Comparison of ENCODE assay signal across 22 cellular contexts in the genomic region with DNA sequence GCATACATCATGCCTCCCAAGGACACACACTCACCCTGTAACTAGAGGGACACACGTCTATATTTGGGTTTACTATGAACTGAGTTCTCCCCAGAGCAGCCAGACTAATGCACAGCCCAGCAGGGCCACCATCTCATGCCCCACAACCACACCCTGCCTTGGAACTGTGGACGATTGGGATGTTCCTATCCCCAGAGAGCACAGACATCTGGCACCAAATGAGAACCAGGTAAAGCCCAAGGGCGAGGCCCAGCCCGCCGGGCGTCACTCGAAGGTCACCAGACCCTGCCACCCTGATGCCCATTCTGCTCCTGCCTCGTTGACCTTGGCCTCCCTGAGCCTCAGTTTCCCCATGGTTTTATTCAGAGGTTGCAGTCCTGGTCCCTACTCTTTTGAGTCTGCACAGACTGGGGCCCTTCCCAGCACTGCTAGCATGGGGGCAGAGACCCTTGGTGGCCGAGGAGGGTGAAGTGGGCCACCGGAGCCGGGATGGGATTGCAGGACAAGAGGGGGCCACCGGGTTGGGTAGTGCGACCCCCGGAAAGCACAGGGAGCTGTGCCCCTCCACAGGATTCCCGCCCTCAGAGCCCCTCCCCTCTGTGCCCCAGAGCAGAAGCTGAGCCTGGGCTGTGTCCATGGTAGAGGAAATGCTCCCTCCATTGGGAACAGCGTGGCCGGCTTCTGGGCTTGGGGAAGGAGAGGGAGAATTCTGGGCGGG. TPM values are rescaled to one million over a fixed set of nuclear protein-coding genes. Genes with fewer than 3 reads are reported as not detected.
DNase-seq lines count a peak whose midpoint lies in the region; ATAC-seq, FAIRE-seq and TF ChIP-seq lines count a peak whose summit lies in the region.
"Had no signal": no experiment of that assay in that cellular context is flagged by ENCODE, and none has a peak within 500 bp of the region (broad histone marks: within the 10 kb centered on the region; RNA-seq: fewer than 3 reads in every experiment).

No MANE protein-coding gene starts in this region.

- 77% methylated on average over 9 of the region's 18 CpGs for WGBS in right lobe of liver (ENCODE audit: insufficient coverage, low coverage, low lambda C conversion rate, missing lambda C conversion rate)
- WGBS in HepG2 (ENCODE audit: low lambda C conversion rate) = 13% methylated on average over 6 of the region's 18 CpGs

- TF ChIP-seq CTCF in right lobe of liver (IDR thresholded peaks at IDR 0.05) (no peak), HepG2 (CRISPR knock-in tag; IDR thresholded peaks at IDR 0.05) (no peak), SU-DHL-6 (IDR thresholded peaks at IDR 0.05; ENCODE audit: insufficient read depth, low read length, poor library complexity, severe bottlenecking) (no peak)

- H3K4me1 ChIP-seq in right lobe of liver (no peaks in the 10 kb centered on the region), HepG2 (ENCODE audit: insufficient read depth, low read length) (peaks cover 14% of the 10 kb centered on the region)

- no peak for TF ChIP-seq POLR2A in right lobe of liver (IDR thresholded peaks at IDR 0.05)
- no peak for TF ChIP-seq POLR2A in HepG2 (IDR thresholded peaks at IDR 0.05; ENCODE audit: insufficient read depth in 1 of 2, low read depth in 2 of 2, low read length in 2 of 2)

- H3K27me3 ChIP-seq in right lobe of liver (no peaks in the 10 kb centered on the region), HepG2 (ENCODE audit: control insufficient read depth in 1 of 2, insufficient read depth in 2 of 2, low read length in 2 of 2) (peaks cover 1 to 32% of the 10 kb centered on the region in 2 experiments; a peak in 3 of 5 replicates), SU-DHL-6 (ENCODE audit: low read length) (no peaks in the 10 kb centered on the region)

- no peak overlapping the region for H3K4me2 ChIP-seq in HepG2 (ENCODE audit: low read depth, low read length)
- H3K4me2 ChIP-seq in SU-DHL-6 (ENCODE audit: low read depth, low read length, poor library complexity, severe bottlenecking) = peak overlapping the region; percentile 58

- H3K27ac ChIP-seq in right lobe of liver (no peak overlapping the region), HepG2 (ENCODE audit: extremely low read length, insufficient read depth, low read length) (no peak overlapping the region), SU-DHL-6 (ENCODE audit: low read depth, low read length) (peak overlapping the region; percentile 98)

- H3K79me2 ChIP-seq in HepG2 (ENCODE audit: insufficient read depth, low read length) = no peaks in the 10 kb centered on the region
- H3K79me2 ChIP-seq in SU-DHL-6 (ENCODE audit: insufficient read depth, low read length) = peaks cover 17% of the 10 kb centered on the region; the same call in 1 of the 2 replicates

- ATAC-seq in right lobe of liver (no peak), HepG2 (no peak), left lobe of liver (no peak), HG02610 (IDR thresholded peaks at IDR 0.05; ENCODE audit: unreplicated experiment) (no peak)
- ATAC-seq: activated CD4-positive, alpha-beta T cell treated with anti-CD3 and anti-CD28 coated beads for 36 hours; Right ventricle myocardium inferior had no signal

- H3K9ac ChIP-seq in HepG2 (ENCODE audit: insufficient read depth, low read depth, low read length) (no peak overlapping the region), SU-DHL-6 (ENCODE audit: low read length) (peak overlapping the region; percentile 82)

- DNase-seq in right lobe of liver = peak in 2 of 3 donors; percentile 35
- no peak for DNase-seq in HepG2 (ENCODE audit: low spot score)
- DNase-seq in left lobe of liver (ENCODE audit: low spot score) = peak; percentile 33
- no peak for DNase-seq in NCI-H82 (lab: John Stamatoyannopoulos, UW)
- DNase-seq in stimulated activated naive CD4-positive, alpha-beta T cell treated with Interleukin-2 at 50 U/mL for 16 hours (lab: John Stamatoyannopoulos, UW) = no peak
- no peak for DNase-seq in COR-L47 (lab: John Stamatoyannopoulos, UW)
- DNase-seq: activated CD4-positive, alpha-beta T cell treated with anti-CD3 and anti-CD28 coated beads for 36 hours; amniotic stem cell; erythroblast; HCEC 1CT; hippocampal formation; left cardiac atrium; NCI-H1048; NCI-H2107; NCI-H748 treated with DMSO at 0.1 percent for 48 hours; T-helper 2 cell had no signal

- CTCF ChIA-PET in HepG2 (lab: Yijun Ruan, JAX; ENCODE audit: low intra/inter-chr PET ratio, low total read pairs) = no interaction called here

- no peaks in the 10 kb centered on the region for H3K9me2 ChIP-seq in SU-DHL-6 (replicated peaks; ENCODE audit: insufficient read depth, low read length)

- H2AFZ ChIP-seq in HepG2 (ENCODE audit: low read length) = no peak overlapping the region
- H2AFZ ChIP-seq in SU-DHL-6 (ENCODE audit: low read depth, low read length, severe bottlenecking) = no peak overlapping the region

- TF ChIP-seq EP300 in HepG2 (IDR thresholded peaks at IDR 0.05; ENCODE audit: low read depth in 2 of 2, low read length in 2 of 2) (no peak), HepG2 (CRISPR knock-in tag; IDR thresholded peaks at IDR 0.05; ENCODE audit: borderline replicate concordance) (no peak)

- FAIRE-seq in HepG2 (lab: Jason Lieb, UNC) = no peak

- H3K9me3 ChIP-seq in right lobe of liver = no peaks in the 10 kb centered on the region
- no peaks in the 10 kb centered on the region for H3K9me3 ChIP-seq in HepG2 (ENCODE audit: low read length)
- H3K9me3 ChIP-seq in SU-DHL-6 (ENCODE audit: insufficient read depth, low read length) = no peaks in the 10 kb centered on the region

- no peaks in the 10 kb centered on the region for H4K20me1 ChIP-seq in HepG2 (ENCODE audit: insufficient read depth, low read length)
- H4K20me1 ChIP-seq in SU-DHL-6 (ENCODE audit: low read depth, low read length) = no peaks in the 10 kb centered on the region

- BruUV-seq in HepG2 (replicated peaks; lab: Mats Ljungman, UMichigan) = no TSS peak

- H3K36me3 ChIP-seq in right lobe of liver = no peaks in the 10 kb centered on the region
- no peaks in the 10 kb centered on the region for H3K36me3 ChIP-seq in HepG2 (replicated peaks in 1 of 2; ENCODE audit: control insufficient read depth in 1 of 2, insufficient read depth in 2 of 2, low read length in 2 of 2)
- H3K36me3 ChIP-seq in SU-DHL-6 (ENCODE audit: low read length) = no peaks in the 10 kb centered on the region

- H3K4me3 ChIP-seq in right lobe of liver (no peak overlapping the region), HepG2 (replicated peaks in 1 of 3; ENCODE audit: insufficient read depth in 1 of 3, low read depth in 2 of 3, low read length in 3 of 3) (no peak overlapping the region), SU-DHL-6 (ENCODE audit: insufficient read depth, low read length, poor library complexity, severe bottlenecking) (peak overlapping the region; percentile 14)

- POLR2A ChIA-PET in HepG2 (lab: Yijun Ruan, JAX) = no interaction called here

- in situ Hi-C loops in HepG2 (cut with HindIII; ENCODE audit: extremely low pct_ligation_motif_present, low pct_unique_long_range_greater_than_20kb) = no loop called here

- intact Hi-C loops in right lobe of liver (cut with DNase I) (no loop called here), HepG2 (cut with micrococcal nuclease; ENCODE audit: unreplicated experiment) (no loop called here)

- no peak for TF ChIP-seq RAD21 in HepG2 (CRISPR knock-in tag; IDR thresholded peaks at IDR 0.05)

- peaks cover 63% of the 10 kb centered on the region for H3F3A ChIP-seq in SU-DHL-6 (ENCODE audit: insufficient read depth)

TF ChIP-seq in HepG2, 621 proteins besides CTCF, POLR2A, EP300 and RAD21 (continues in another document):
- TF ChIP-seq, protein P1, sequence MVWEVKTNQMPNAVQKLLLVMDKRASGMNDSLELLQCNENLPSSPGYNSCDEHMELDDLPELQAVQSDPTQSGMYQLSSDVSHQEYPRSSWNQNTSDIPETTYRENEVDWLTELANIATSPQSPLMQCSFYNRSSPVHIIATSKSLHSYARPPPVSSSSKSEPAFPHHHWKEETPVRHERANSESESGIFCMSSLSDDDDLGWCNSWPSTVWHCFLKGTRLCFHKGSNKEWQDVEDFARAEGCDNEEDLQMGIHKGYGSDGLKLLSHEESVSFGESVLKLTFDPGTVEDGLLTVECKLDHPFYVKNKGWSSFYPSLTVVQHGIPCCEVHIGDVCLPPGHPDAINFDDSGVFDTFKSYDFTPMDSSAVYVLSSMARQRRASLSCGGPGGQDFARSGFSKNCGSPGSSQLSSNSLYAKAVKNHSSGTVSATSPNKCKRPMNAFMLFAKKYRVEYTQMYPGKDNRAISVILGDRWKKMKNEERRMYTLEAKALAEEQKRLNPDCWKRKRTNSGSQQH (CRISPR knock-in tag; IDR thresholded peaks at IDR 0.05; ENCODE audit: low read depth) = no peak
- no peak for TF ChIP-seq ZNF296 (CRISPR knock-in tag; conservative IDR thresholded peaks at IDR 0.05)

RNA-seq across cellular contexts. Expression of a gene that starts 56.8 kb away (rescaled TPM):
- total RNA-seq in right lobe of liver = 1 to 10 TPM; 1.6 to 4.1 (median 3.1) TPM
- not detected in 2 replicates for total RNA-seq in HepG2 (2016; rRNA removed; fragmentation: Illumina TruSeq; extraction: Trizol)
- not detected in 2 replicates for total RNA-seq in HepG2 (2016; cell fraction: cytosol; rRNA removed; fragmentation: Illumina TruSeq; extraction: Trizol; ENCODE audit: low read depth)
- not detected in 2 replicates for total RNA-seq in HepG2 (2016; cell fraction: insoluble cytoplasmic fraction; rRNA removed; fragmentation: Illumina TruSeq; extraction: Trizol)
- total RNA-seq in HepG2 (2016; cell fraction: membrane; rRNA removed; fragmentation: Illumina TruSeq; extraction: Trizol) = not detected in 2 replicates
- not detected in 2 replicates for total RNA-seq in HepG2 (2016; cell fraction: nucleus; rRNA removed; fragmentation: Illumina TruSeq; extraction: Trizol)
- not detected in 2 replicates for polyA plus RNA-seq in HepG2 (2011; rRNA removed)
- not detected in 2 replicates for polyA plus RNA-seq in HepG2 (2011; cell fraction: cytosol; rRNA removed)
- not detected in 2 replicates for polyA plus RNA-seq in HepG2 (2011; cell fraction: nucleus; rRNA removed)
- not detected in 2 replicates for polyA plus RNA-seq in HepG2 (2012)
- polyA plus RNA-seq in HepG2 (2016; cell fraction: cytosol; fragmentation: Illumina TruSeq; extraction: Trizol; ENCODE audit: low read depth) = not detected in 2 replicates
- not detected in 2 replicates for polyA plus RNA-seq in HepG2 (2016; cell fraction: insoluble cytoplasmic fraction; fragmentation: Illumina TruSeq; extraction: Trizol; ENCODE audit: low read depth)
- polyA plus RNA-seq in HepG2 (2016; cell fraction: membrane; fragmentation: Illumina TruSeq; extraction: Trizol; ENCODE audit: low read depth) = not detected in 2 replicates
- polyA plus RNA-seq in HepG2 (2016; cell fraction: nucleus; fragmentation: Illumina TruSeq; extraction: Trizol; ENCODE audit: insufficient read depth, low read depth) = not detected in 2 replicates
- polyA minus RNA-seq in HepG2 (2011; rRNA and poly(A)+ RNA removed; ENCODE audit: low replicate concordance) = not detected in 2 replicates
- polyA minus RNA-seq in HepG2 (2011; cell fraction: cytosol; rRNA and poly(A)+ RNA removed) = not detected in 2 replicates
- polyA minus RNA-seq in HepG2 (2011; cell fraction: nucleus; rRNA and poly(A)+ RNA removed) = not detected in 2 replicates
- 1.2 TPM for total RNA-seq in left lobe of liver
- total RNA-seq: activated CD4-positive, alpha-beta T cell treated with anti-CD3 and anti-CD28 coated beads for 36 hours; activated T-helper 1 cell treated with anti-CD3 and anti-CD28 coated beads, Interleukin-12 subunit alpha, Interleukin-12 subunit beta, Interleukin-2, Interleukin-4 antibody, amounts not matched to agents 30 ng/mL and 10 ng/mL and 1 ng/mL, durations not matched to agents 14 hours and 24 hours and 36 hours; Right ventricle myocardium inferior; temporal lobe had no signal
- polyA plus RNA-seq: AG04450 had no signal

Comparison
In these comparisons a context has a peak if more than half of its experiments do, and no peak if none do; other contexts are left out.
1. DNase-seq: peak in right lobe of liver (2 of 3) and left lobe of liver (single experiment); none in HepG2 (single experiment), NCI-H82 (single experiment), stimulated activated naive CD4-positive, alpha-beta T cell treated with Interleukin-2 at 50 U/mL for 16 hours (single experiment) and COR-L47 (single experiment).